In genomic region chr7:27302590-27302989, GRCh38 we compare ENCODE assay signal across 26 cellular contexts. TPM values are rescaled to one million over a fixed set of nuclear protein-coding genes. Genes with fewer than 3 reads are reported as not detected.
DNase-seq lines count a peak whose midpoint lies in the region; ATAC-seq and TF ChIP-seq lines count a peak whose summit lies in the region.
"Had no signal": no experiment of that assay in that cellular context is flagged by ENCODE, and none has a peak within 500 bp of the region (broad histone marks: within the 10 kb centered on the region; RNA-seq: fewer than 3 reads in every experiment).

No MANE protein-coding gene starts in this region.

- peak; percentile 54 for DNase-seq in NCI-H1092 treated with DMSO at 0.1 percent for 48 hours (lab: John Stamatoyannopoulos, UW)
- DNase-seq in NCI-H1092 (lab: John Stamatoyannopoulos, UW), result no peak
- no peak for DNase-seq in mammary epithelial cell
- peak; percentile 12 to 38 for DNase-seq in thyroid gland
- DNase-seq in HFFc6, result no peak
- DNase-seq: Calu3; CD8-positive, alpha-beta memory T cell; NCI-H2081 treated with DMSO at 0.1 percent for 48 hours; NCI-H2227 treated with DMSO at 0.1 percent for 48 hours; NCI-H510A treated with DMSO at 0.1 percent for 48 hours; NCI-H748 treated with DMSO at 0.1 percent for 48 hours; T-helper 9 cell had no signal

- no peaks in the 10 kb centered on the region for H3K36me3 Mint-ChIP-seq in HFFc6 (ENCODE audit: low read depth)
- H3K36me3 Mint-ChIP-seq: CD8-positive, alpha-beta memory T cell had no signal

- peaks cover 22% of the 10 kb centered on the region for H3K4me1 ChIP-seq in Loucy (ENCODE audit: insufficient read depth, low read length, poor library complexity, severe bottlenecking)
- peaks cover 9% of the 10 kb centered on the region for H3K4me1 ChIP-seq in mammary epithelial cell (ENCODE audit: insufficient read depth, low read length)
- H3K4me1 ChIP-seq in thyroid gland, result no peaks in the 10 kb centered on the region
- H3K4me1 ChIP-seq: SJSA1 had no signal

- TF ChIP-seq POLR2A in thyroid gland (IDR thresholded peaks at IDR 0.05), result no peak

- in situ Hi-C loops in mammary epithelial cell (cut with MboI; ENCODE audit: low sequenced_read_pairs in 2 of 2), result no loop called here

- WGBS in mammary epithelial cell (ENCODE audit: low coverage, missing lambda C conversion rate), result 52% methylated on average over 2 of the region's 2 CpGs
- 59 to 60% methylated on average over 2 of the region's 2 CpGs for WGBS in thyroid gland, 2 donors

- H3K9me3 ChIP-seq in Loucy (ENCODE audit: insufficient read depth, low read depth, low read length), result no peaks in the 10 kb centered on the region
- no peaks in the 10 kb centered on the region for H3K9me3 ChIP-seq in mammary epithelial cell (replicated peaks; ENCODE audit: insufficient read depth, low read length)
- H3K9me3 ChIP-seq in thyroid gland, result no peaks in the 10 kb centered on the region
- H3K9me3 ChIP-seq: SJSA1 had no signal

- TF ChIP-seq CTCF in Loucy (conservative IDR thresholded peaks at IDR 0.05; ENCODE audit: low read length) (0 out of 2 replicates have a peak, but pooled peaks have one; percentile 23), mammary epithelial cell (conservative IDR thresholded peaks at IDR 0.05 in 1 of 2, IDR thresholded peaks at IDR 0.05 in 1 of 2; ENCODE audit: extremely low read depth in 1 of 2, insufficient read depth in 1 of 2, low read depth in 1 of 2, low read length in 2 of 2) (peak; percentile 9 to 22), thyroid gland (IDR thresholded peaks at IDR 0.05) (no peak), HFFc6 (IDR thresholded peaks at IDR 0.05) (no peak; the same call in 1 of the 2 replicates)

- no peak overlapping the region for H3K9ac ChIP-seq in Loucy (ENCODE audit: low read depth, low read length, poor library complexity, severe bottlenecking)
- no peak overlapping the region for H3K9ac ChIP-seq in mammary epithelial cell (ENCODE audit: insufficient read depth, low read length)

- no peak for ATAC-seq in SK-N-SH treated with all-trans-retinoic acid at 6 μM for 48 hours
- ATAC-seq: HepG2, K562, Right ventricle myocardium inferior had no signal

- no peak overlapping the region for H3K4me3 ChIP-seq in Loucy (ENCODE audit: low read length, poor library complexity, severe bottlenecking)
- no peak overlapping the region for H3K4me3 ChIP-seq in mammary epithelial cell (replicated peaks in 1 of 3; ENCODE audit: insufficient read depth in 1 of 3, low read depth in 2 of 3, low read length in 3 of 3)
- H3K4me3 ChIP-seq in thyroid gland (replicated peaks in 1 of 3), result no peak overlapping the region
- H3K4me3 ChIP-seq: K562, SJSA1 had no signal

- no peaks in the 10 kb centered on the region for H3K9me2 ChIP-seq in Loucy (replicated peaks; ENCODE audit: low read depth, low read length)

- H4K20me1 ChIP-seq in Loucy (ENCODE audit: insufficient read depth, low read length, poor library complexity, severe bottlenecking) (no peaks in the 10 kb centered on the region), mammary epithelial cell (ENCODE audit: insufficient read depth, low read length) (no peaks in the 10 kb centered on the region)

- H3K27ac Mint-ChIP-seq in HFFc6, result no peak overlapping the region
- H3K27ac Mint-ChIP-seq: CD8-positive, alpha-beta memory T cell had no signal

- dilution Hi-C loops in mammary epithelial cell (cut with HindIII; ENCODE audit: low sequenced_read_pairs), result no loop called here

- intact Hi-C loops in mammary epithelial cell (cut with micrococcal nuclease) (no loop called here), thyroid gland (cut with DNase I) (no loop called here)

- CTCF ChIA-PET in mammary epithelial cell (lab: Charles Lee; ENCODE audit: low non-redundant PET), result interaction anchor here (0.6 kb wide), 1 partner anchor 564 kb away, joined by 5 read pairs; no protein-coding TSS in a partner anchor

- H3K36me3 ChIP-seq in Loucy (ENCODE audit: insufficient read depth, low read length) (no peaks in the 10 kb centered on the region), mammary epithelial cell (ENCODE audit: insufficient read depth, low read length) (no peaks in the 10 kb centered on the region), thyroid gland (no peaks in the 10 kb centered on the region)
- H3K36me3 ChIP-seq: SJSA1 had no signal

- H3K79me2 ChIP-seq in Loucy (ENCODE audit: insufficient read depth, low read length) (no peaks in the 10 kb centered on the region), mammary epithelial cell (ENCODE audit: insufficient read depth, low read length) (no peaks in the 10 kb centered on the region)

- H2AFZ ChIP-seq in Loucy (ENCODE audit: low read length), result no peak overlapping the region
- H2AFZ ChIP-seq in mammary epithelial cell (ENCODE audit: low read depth, low read length), result peak overlapping the region; percentile 79

- no peaks in the 10 kb centered on the region for H3F3A ChIP-seq in Loucy (ENCODE audit: low read depth)

- H3K4me2 ChIP-seq in Loucy (ENCODE audit: low read depth, low read length, poor library complexity, severe bottlenecking) (no peak overlapping the region), mammary epithelial cell (ENCODE audit: insufficient read depth, low read depth, low read length) (peak overlapping the region; percentile 28)

- H3K27ac ChIP-seq in mammary epithelial cell (ENCODE audit: insufficient read depth, low read depth, low read length) (no peak overlapping the region), thyroid gland (no peak overlapping the region)
- H3K27ac ChIP-seq: C4-2B, HL-60, SJSA1 had no signal

- BruUV-seq in mammary epithelial cell (replicated peaks; lab: Mats Ljungman, UMichigan), result no TSS peak

- H3K27me3 ChIP-seq in Loucy (ENCODE audit: insufficient read depth, low read length, poor library complexity, severe bottlenecking) (no peaks in the 10 kb centered on the region), mammary epithelial cell (ENCODE audit: insufficient read depth, low read length) (no peaks in the 10 kb centered on the region), thyroid gland (no peaks in the 10 kb centered on the region)

- H3K9me3 Mint-ChIP-seq in HFFc6, result no peaks in the 10 kb centered on the region
- H3K9me3 Mint-ChIP-seq: CD8-positive, alpha-beta memory T cell had no signal

- no peak overlapping the region for H3K4me3 Mint-ChIP-seq in HFFc6
- H3K4me3 Mint-ChIP-seq: CD8-positive, alpha-beta memory T cell had no signal

- H3K4me1 Mint-ChIP-seq in HFFc6 (ENCODE audit: low read depth), result peaks cover 6% of the 10 kb centered on the region; the same call in 1 of the 2 replicates
- H3K4me1 Mint-ChIP-seq: CD8-positive, alpha-beta memory T cell had no signal

- peaks cover 12% of the 10 kb centered on the region for H3K27me3 Mint-ChIP-seq in HFFc6 (ENCODE audit: insufficient read depth)

TF ChIP-seq in SK-N-SH treated with all-trans-retinoic acid at 6 μM for 48 hours, 23 proteins besides CTCF, POLR2A, EP300 and RAD21 (continues in another document):
- TF ChIP-seq ESRRG (CRISPR knock-in tag; IDR thresholded peaks at IDR 0.05) (no peak), CSDC2 (CRISPR knock-in tag; IDR thresholded peaks at IDR 0.05) (no peak), PATZ1 (CRISPR knock-in tag; IDR thresholded peaks at IDR 0.05; ENCODE audit: borderline replicate concordance) (no peak), RARB (CRISPR knock-in tag; IDR thresholded peaks at IDR 0.05) (no peak), PPARA (CRISPR knock-in tag; IDR thresholded peaks at IDR 0.05; ENCODE audit: borderline replicate concordance) (no peak), ZFP3 (CRISPR knock-in tag; IDR thresholded peaks at IDR 0.05) (no peak), OSR1 (CRISPR knock-in tag; IDR thresholded peaks at IDR 0.05) (no peak), ISL1 (CRISPR knock-in tag; IDR thresholded peaks at IDR 0.05) (no peak), ZC3H10 (CRISPR knock-in tag; IDR thresholded peaks at IDR 0.05) (no peak), ZNF8 (CRISPR knock-in tag; IDR thresholded peaks at IDR 0.05) (no peak)
- TF ChIP-seq, protein P1, sequence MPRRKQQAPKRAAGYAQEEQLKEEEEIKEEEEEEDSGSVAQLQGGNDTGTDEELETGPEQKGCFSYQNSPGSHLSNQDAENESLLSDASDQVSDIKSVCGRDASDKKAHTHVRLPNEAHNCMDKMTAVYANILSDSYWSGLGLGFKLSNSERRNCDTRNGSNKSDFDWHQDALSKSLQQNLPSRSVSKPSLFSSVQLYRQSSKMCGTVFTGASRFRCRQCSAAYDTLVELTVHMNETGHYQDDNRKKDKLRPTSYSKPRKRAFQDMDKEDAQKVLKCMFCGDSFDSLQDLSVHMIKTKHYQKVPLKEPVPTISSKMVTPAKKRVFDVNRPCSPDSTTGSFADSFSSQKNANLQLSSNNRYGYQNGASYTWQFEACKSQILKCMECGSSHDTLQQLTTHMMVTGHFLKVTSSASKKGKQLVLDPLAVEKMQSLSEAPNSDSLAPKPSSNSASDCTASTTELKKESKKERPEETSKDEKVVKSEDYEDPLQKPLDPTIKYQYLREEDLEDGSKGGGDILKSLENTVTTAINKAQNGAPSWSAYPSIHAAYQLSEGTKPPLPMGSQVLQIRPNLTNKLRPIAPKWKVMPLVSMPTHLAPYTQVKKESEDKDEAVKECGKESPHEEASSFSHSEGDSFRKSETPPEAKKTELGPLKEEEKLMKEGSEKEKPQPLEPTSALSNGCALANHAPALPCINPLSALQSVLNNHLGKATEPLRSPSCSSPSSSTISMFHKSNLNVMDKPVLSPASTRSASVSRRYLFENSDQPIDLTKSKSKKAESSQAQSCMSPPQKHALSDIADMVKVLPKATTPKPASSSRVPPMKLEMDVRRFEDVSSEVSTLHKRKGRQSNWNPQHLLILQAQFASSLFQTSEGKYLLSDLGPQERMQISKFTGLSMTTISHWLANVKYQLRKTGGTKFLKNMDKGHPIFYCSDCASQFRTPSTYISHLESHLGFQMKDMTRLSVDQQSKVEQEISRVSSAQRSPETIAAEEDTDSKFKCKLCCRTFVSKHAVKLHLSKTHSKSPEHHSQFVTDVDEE (CRISPR knock-in tag; IDR thresholded peaks at IDR 0.05), result no peak

RNA-seq across cellular contexts. Expression of gene EVX1, which starts 60.0 kb away (rescaled TPM):
- total RNA-seq in mammary epithelial cell, result not detected
- polyA plus RNA-seq in mammary epithelial cell, result not detected
- not detected for polyA minus RNA-seq in mammary epithelial cell
- total RNA-seq in thyroid gland, result not detected
- not detected for total RNA-seq in HFFc6 (2021; fragmentation: NEBNext Ultra II Directional; extraction: Animal tissue kit (Norgen Biotek cat#: 25700))
- total RNA-seq: Calu3; CD8-positive, alpha-beta memory T cell; G401; H4; HepG2; HT-29; K562; LHCN-M2; OCI-LY7; Right ventricle myocardium inferior; SJSA1; T-helper 1 cell treated with Interleukin-12 subunit alpha and Interleukin-12 subunit beta and Interleukin-4 antibody, amounts not matched to agents 30 ng/mL and 1 ng/mL, for 36 hours had no signal
- polyA plus RNA-seq: CD8-positive, alpha-beta memory T cell; HepG2; K562 had no signal

Comparison
In these comparisons a context has a peak if more than half of its experiments do, and no peak if none do; other contexts are left out.
1. DNase-seq: peak in NCI-H1092 treated with DMSO at 0.1 percent for 48 hours (single experiment) and thyroid gland (2 of 2); none in NCI-H1092 (single experiment), mammary epithelial cell (single experiment) and HFFc6 (single experiment).
2. CTCF ChIP-seq: peak in Loucy (single experiment) and mammary epithelial cell (2 of 2); none in thyroid gland (0 of 6) and HFFc6 (single experiment).